8 cellular contexts compared by ENCODE assay signal in the genomic region with DNA sequence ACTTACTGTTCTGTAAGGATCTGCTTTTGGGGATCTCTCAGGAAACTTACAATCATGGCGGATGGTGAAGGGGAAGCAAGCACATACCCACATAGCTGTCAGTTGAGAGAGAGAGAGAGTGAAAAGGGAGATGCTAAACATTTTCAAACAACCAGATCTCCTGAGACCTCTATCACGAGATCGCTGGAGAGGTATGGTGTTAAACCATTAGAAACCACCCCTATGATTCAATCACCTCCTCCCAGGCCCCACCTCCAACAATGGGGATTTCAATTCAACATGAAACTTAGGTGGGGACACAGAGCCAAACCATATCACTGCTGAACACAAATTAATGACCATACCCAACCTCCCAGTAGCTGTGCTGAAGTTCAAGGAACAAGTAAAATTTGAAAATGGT. TPM values are rescaled to one million over a fixed set of nuclear protein-coding genes. Genes with fewer than 3 reads are reported as not detected.
"Had no signal": no experiment of that assay in that cellular context is flagged by ENCODE, and none has a peak within 500 bp of the region (broad histone marks: within the 10 kb centered on the region; RNA-seq: fewer than 3 reads in every experiment).

No MANE protein-coding gene starts in this region.

- FAIRE-seq: G401.6, GM12891, GM12892, GM18507, GM19239 had no signal

- DNase-seq: GDM1, GF-D8 had no signal

RNA-seq across cellular contexts. Expression of a gene that starts 48.2 kb away (rescaled TPM):
- total RNA-seq: G401 had no signal
